ENCODE assay signal across 19 cellular contexts in the genomic region with DNA sequence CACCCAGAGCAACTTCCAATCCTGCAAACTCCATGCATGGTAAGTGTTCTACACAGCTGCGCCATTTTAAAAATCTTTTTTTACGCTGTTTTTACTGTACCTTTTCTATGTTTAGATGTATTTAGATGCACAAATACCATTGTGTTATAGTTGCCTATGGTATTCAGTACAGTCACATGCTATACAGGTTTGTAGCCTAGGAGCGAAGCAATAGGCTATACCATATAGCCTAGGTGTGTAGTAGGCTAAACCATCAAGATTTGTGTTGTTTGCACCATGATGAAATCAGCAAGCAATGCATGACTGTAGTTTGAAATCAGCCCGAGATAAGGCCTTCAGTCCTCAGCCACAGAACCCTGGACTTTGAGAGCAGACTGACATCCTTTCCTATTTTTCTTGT.
DNase-seq lines count a peak whose midpoint lies in the region; ATAC-seq, FAIRE-seq and TF ChIP-seq lines count a peak whose summit lies in the region.
"Had no signal": no experiment of that assay in that cellular context is flagged by ENCODE, and none has a peak within 500 bp of the region (broad histone marks: within the 10 kb centered on the region; RNA-seq: fewer than 3 reads in every experiment).

No MANE protein-coding gene starts in this region.

- no peak overlapping the region for H3K4me3 Mint-ChIP-seq in glutamatergic neuron (ENCODE audit: unreplicated experiment)
- H3K4me3 Mint-ChIP-seq: CD14-positive monocyte; CD4-positive, alpha-beta memory T cell; GM23338; HFFc6 had no signal

- H3K27me3 Mint-ChIP-seq in glutamatergic neuron (ENCODE audit: unreplicated experiment) = no peaks in the 10 kb centered on the region
- H3K27me3 Mint-ChIP-seq: CD4-positive, alpha-beta memory T cell had no signal

- no peak for TF ChIP-seq CTCF in fibroblast of the aortic adventitia (IDR thresholded peaks at IDR 0.05; ENCODE audit: insufficient read depth, low read length)
- TF ChIP-seq CTCF in glutamatergic neuron (IDR thresholded peaks at IDR 0.05; ENCODE audit: partially characterized antibody, unreplicated experiment) = no peak
- TF ChIP-seq CTCF in foreskin fibroblast (IDR thresholded peaks at IDR 0.05; ENCODE audit: low read depth, low read length) = no peak

- no peak for ATAC-seq in GM19324 (IDR thresholded peaks at IDR 0.05; ENCODE audit: low FRiP score, unreplicated experiment)
- ATAC-seq: GM12878, GM23338 had no signal

- H3K27ac Mint-ChIP-seq in glutamatergic neuron (ENCODE audit: unreplicated experiment) = no peak overlapping the region
- H3K27ac Mint-ChIP-seq: CD14-positive monocyte; CD4-positive, alpha-beta memory T cell; GM23338; HFFc6 had no signal

- peaks cover 5% of the 10 kb centered on the region for H3K4me1 Mint-ChIP-seq in glutamatergic neuron (ENCODE audit: low read depth, unreplicated experiment)
- H3K4me1 Mint-ChIP-seq: CD14-positive monocyte had no signal

- H3K4me3 ChIP-seq in fibroblast of the aortic adventitia (ENCODE audit: low read depth, low read length) = no peak overlapping the region
- H3K4me3 ChIP-seq in foreskin fibroblast (ENCODE audit: low read depth in 1 of 2, low read length in 2 of 2) = no peak overlapping the region
- H3K4me3 ChIP-seq: BLaER1, GM12878, GM23338 had no signal

- DNase-seq in EH (ENCODE audit: low read depth) (peak; percentile 11), GM12892 (ENCODE audit: insufficient read length) (no peak), OCI-M1 (lab: John Stamatoyannopoulos, UW) (peak; percentile 29), fibroblast of the aortic adventitia (ENCODE audit: low read depth) (peak; percentile 13), glutamatergic neuron (no peak), foreskin fibroblast (no peak)
- DNase-seq: 8988T; CD4-positive, alpha-beta memory T cell; DMS153; DMS79; HCEC 1CT; HFFc6 had no signal

- H3K36me3 Mint-ChIP-seq in glutamatergic neuron (ENCODE audit: unreplicated experiment) = no peaks in the 10 kb centered on the region

- no peaks in the 10 kb centered on the region for H3K9me3 Mint-ChIP-seq in glutamatergic neuron (ENCODE audit: unreplicated experiment)
- H3K9me3 Mint-ChIP-seq: CD4-positive, alpha-beta memory T cell; GM23338; HFFc6 had no signal

- peak; percentile 30 for FAIRE-seq in GM12892 (lab: Jason Lieb, UNC)
- FAIRE-seq: GM12878, GM18507, H54 had no signal

- TF ChIP-seq POLR2A in GM12892 (IDR thresholded peaks at IDR 0.05; ENCODE audit: low read depth, low read length) = no peak

Comparison
In these comparisons a context has a peak if more than half of its experiments do, and no peak if none do; other contexts are left out.
1. DNase-seq: peak in EH (single experiment), OCI-M1 (single experiment) and fibroblast of the aortic adventitia (single experiment); none in GM12892 (single experiment), glutamatergic neuron (single experiment) and foreskin fibroblast (0 of 2).